Comparison of ENCODE assay signal across 18 cellular contexts in genomic region chr22:37293172-37293571, GRCh38. TPM values are rescaled to one million over a fixed set of nuclear protein-coding genes. Genes with fewer than 3 reads are reported as not detected.
DNase-seq lines count a peak whose midpoint lies in the region; ATAC-seq and TF ChIP-seq lines count a peak whose summit lies in the region.
"Had no signal": no experiment of that assay in that cellular context is flagged by ENCODE, and none has a peak within 500 bp of the region (broad histone marks: within the 10 kb centered on the region; RNA-seq: fewer than 3 reads in every experiment).

No MANE protein-coding gene starts in this region.

- peaks cover 68% of the 10 kb centered on the region for H3K36me3 ChIP-seq in CD8-positive, alpha-beta T cell (ENCODE audit: insufficient read depth, low read length)
- H3K36me3 ChIP-seq in suprapubic skin: no peaks in the 10 kb centered on the region

- no peak overlapping the region for H3K4me3 ChIP-seq in CD8-positive, alpha-beta T cell (ENCODE audit: low read depth, low read length)
- no peak overlapping the region for H3K4me3 ChIP-seq in suprapubic skin
- H3K4me3 ChIP-seq: GM12878 had no signal

- DNase-seq in activated T-cell treated with anti-CD3 and anti-CD28 coated beads, Interleukin-2, amount 50 U/mL, for 24 hours: no peak
- DNase-seq in activated T-cell treated with anti-CD3 and anti-CD28 coated beads, Interleukin-2, amount 50 U/mL, for 1 hour: no peak
- no peak for DNase-seq in CD8-positive, alpha-beta T cell
- DNase-seq in central memory CD8-positive, alpha-beta T cell (ENCODE audit: low spot score in 2 of 2): no peak
- no peak for DNase-seq in stimulated activated effector memory CD8-positive, alpha-beta T cell treated with anti-CD3 and anti-CD28 coated beads, Interleukin-12 subunit alpha, Interleukin-12 subunit beta, amount 100 ng/mL, for 72 hours (ENCODE audit: low spot score in 2 of 2)
- DNase-seq in GOT3 (lab: John Stamatoyannopoulos, UW) (no peak), suprapubic skin (ENCODE audit: low spot score in 2 of 2) (no peak)
- DNase-seq in activated CD8-positive, alpha-beta memory T cell treated with anti-CD3 and anti-CD28 coated beads, Interleukin-2, amount 10 ng/mL, durations not matched to agents 7 days and 5 days: no peak
- DNase-seq: 8988T, C1 segment of cervical spinal cord, DMS79, NCI-H1436, NCI-H2029 treated with DMSO at 0.1 percent for 48 hours, NCI-H510A treated with DMSO at 0.1 percent for 48 hours, SHP77 treated with DMSO at 0.1 percent for 48 hours had no signal

- peak overlapping the region; percentile 41 for H3K27ac Mint-ChIP-seq in activated T-cell treated with anti-CD3 and anti-CD28 coated beads, Interleukin-2, amount 50 U/mL, for 24 hours
- H3K27ac Mint-ChIP-seq in CD8-positive, alpha-beta T cell: peak overlapping the region; percentile 66
- H3K27ac Mint-ChIP-seq in central memory CD8-positive, alpha-beta T cell (ENCODE audit: low read depth): peak overlapping the region; percentile 39
- H3K27ac Mint-ChIP-seq in stimulated activated effector memory CD8-positive, alpha-beta T cell treated with anti-CD3 and anti-CD28 coated beads, Interleukin-12 subunit alpha, Interleukin-12 subunit beta, amount 100 ng/mL, for 72 hours: peak overlapping the region; percentile 91
- H3K27ac Mint-ChIP-seq in activated CD8-positive, alpha-beta memory T cell treated with anti-CD3 and anti-CD28 coated beads, Interleukin-2, amount 10 ng/mL, durations not matched to agents 7 days and 5 days: no peak overlapping the region

- no peaks in the 10 kb centered on the region for H3K9me3 ChIP-seq in CD8-positive, alpha-beta T cell (ENCODE audit: low read length)
- no peaks in the 10 kb centered on the region for H3K9me3 ChIP-seq in suprapubic skin

- H3K4me3 Mint-ChIP-seq in activated T-cell treated with anti-CD3 and anti-CD28 coated beads, Interleukin-2, amount 50 U/mL, for 24 hours: no peak overlapping the region
- H3K4me3 Mint-ChIP-seq in CD8-positive, alpha-beta T cell: no peak overlapping the region
- no peak overlapping the region for H3K4me3 Mint-ChIP-seq in central memory CD8-positive, alpha-beta T cell
- H3K4me3 Mint-ChIP-seq in stimulated activated effector memory CD8-positive, alpha-beta T cell treated with anti-CD3 and anti-CD28 coated beads, Interleukin-12 subunit alpha, Interleukin-12 subunit beta, amount 100 ng/mL, for 72 hours: no peak overlapping the region
- no peak overlapping the region for H3K4me3 Mint-ChIP-seq in activated CD8-positive, alpha-beta memory T cell treated with anti-CD3 and anti-CD28 coated beads, Interleukin-2, amount 10 ng/mL, durations not matched to agents 7 days and 5 days

- no peak overlapping the region for H3K27ac ChIP-seq in CD8-positive, alpha-beta T cell (ENCODE audit: low read depth, low read length)
- no peak overlapping the region for H3K27ac ChIP-seq in suprapubic skin

- 89% methylated on average over 3 of the region's 3 CpGs for WGBS in suprapubic skin

- intact Hi-C loops in CD8-positive, alpha-beta T cell (cut with DNase I, micrococcal nuclease): no loop called here

- no peak for TF ChIP-seq EP300 in suprapubic skin (IDR thresholded peaks at IDR 0.05)

- ATAC-seq in CD8-positive, alpha-beta T cell: no peak
- no peak for ATAC-seq in central memory CD8-positive, alpha-beta T cell (replicated peaks; ENCODE audit: extremely low read depth, poor library complexity, severe bottlenecking)
- no peak for ATAC-seq in stimulated activated effector memory CD8-positive, alpha-beta T cell treated with anti-CD3 and anti-CD28 coated beads, Interleukin-12 subunit alpha, Interleukin-12 subunit beta, amount 100 ng/mL, for 72 hours
- no peak for ATAC-seq in activated CD8-positive, alpha-beta memory T cell treated with anti-CD3 and anti-CD28 coated beads, Interleukin-2, amount 10 ng/mL, durations not matched to agents 7 days and 5 days
- ATAC-seq: GM12878, HCT116 had no signal

- no peak for TF ChIP-seq CTCF in CD8-positive, alpha-beta T cell (IDR thresholded peaks at IDR 0.05)
- no peak for TF ChIP-seq CTCF in suprapubic skin (IDR thresholded peaks at IDR 0.05)

- H3K4me1 Mint-ChIP-seq in activated T-cell treated with anti-CD3 and anti-CD28 coated beads, Interleukin-2, amount 50 U/mL, for 24 hours (ENCODE audit: low read depth): peaks cover 65% of the 10 kb centered on the region
- H3K4me1 Mint-ChIP-seq in CD8-positive, alpha-beta T cell (ENCODE audit: low read depth): peaks cover 76% of the 10 kb centered on the region
- H3K4me1 Mint-ChIP-seq in central memory CD8-positive, alpha-beta T cell: peaks cover 73% of the 10 kb centered on the region
- peaks cover 94% of the 10 kb centered on the region for H3K4me1 Mint-ChIP-seq in stimulated activated effector memory CD8-positive, alpha-beta T cell treated with anti-CD3 and anti-CD28 coated beads, Interleukin-12 subunit alpha, Interleukin-12 subunit beta, amount 100 ng/mL, for 72 hours
- H3K4me1 Mint-ChIP-seq in activated CD8-positive, alpha-beta memory T cell treated with anti-CD3 and anti-CD28 coated beads, Interleukin-2, amount 10 ng/mL, durations not matched to agents 7 days and 5 days: peaks cover 56% of the 10 kb centered on the region

- peaks cover 33% of the 10 kb centered on the region for H3K4me1 ChIP-seq in CD8-positive, alpha-beta T cell (ENCODE audit: insufficient read depth, low read length)
- no peaks in the 10 kb centered on the region for H3K4me1 ChIP-seq in suprapubic skin

- H3K36me3 Mint-ChIP-seq in activated T-cell treated with anti-CD3 and anti-CD28 coated beads, Interleukin-2, amount 50 U/mL, for 24 hours (ENCODE audit: low read depth): peaks cover 67% of the 10 kb centered on the region
- H3K36me3 Mint-ChIP-seq in CD8-positive, alpha-beta T cell: peaks cover 93% of the 10 kb centered on the region
- peaks cover 49% of the 10 kb centered on the region for H3K36me3 Mint-ChIP-seq in central memory CD8-positive, alpha-beta T cell (ENCODE audit: insufficient read depth)
- H3K36me3 Mint-ChIP-seq in stimulated activated effector memory CD8-positive, alpha-beta T cell treated with anti-CD3 and anti-CD28 coated beads, Interleukin-12 subunit alpha, Interleukin-12 subunit beta, amount 100 ng/mL, for 72 hours: peaks cover 100% of the 10 kb centered on the region
- H3K36me3 Mint-ChIP-seq in activated CD8-positive, alpha-beta memory T cell treated with anti-CD3 and anti-CD28 coated beads, Interleukin-2, amount 10 ng/mL, durations not matched to agents 7 days and 5 days: peaks cover 72% of the 10 kb centered on the region

- CTCF ChIA-PET in CD8-positive, alpha-beta T cell (lab: Charles Lee): interaction anchor here (1.1 to 1.6 kb wide), 3 partner anchors 15 to 32 kb away, joined by 3 read pairs; no protein-coding TSS in a partner anchor
- CTCF ChIA-PET in activated CD8-positive, alpha-beta memory T cell treated with anti-CD3 and anti-CD28 coated beads, Interleukin-2, amount 10 ng/mL, durations not matched to agents 7 days and 5 days (lab: Charles Lee): no interaction called here

- no peaks in the 10 kb centered on the region for H3K9me3 Mint-ChIP-seq in activated T-cell treated with anti-CD3 and anti-CD28 coated beads, Interleukin-2, amount 50 U/mL, for 24 hours
- no peaks in the 10 kb centered on the region for H3K9me3 Mint-ChIP-seq in CD8-positive, alpha-beta T cell
- H3K9me3 Mint-ChIP-seq in central memory CD8-positive, alpha-beta T cell: no peaks in the 10 kb centered on the region
- H3K9me3 Mint-ChIP-seq in stimulated activated effector memory CD8-positive, alpha-beta T cell treated with anti-CD3 and anti-CD28 coated beads, Interleukin-12 subunit alpha, Interleukin-12 subunit beta, amount 100 ng/mL, for 72 hours: no peaks in the 10 kb centered on the region
- H3K9me3 Mint-ChIP-seq in activated CD8-positive, alpha-beta memory T cell treated with anti-CD3 and anti-CD28 coated beads, Interleukin-2, amount 10 ng/mL, durations not matched to agents 7 days and 5 days (ENCODE audit: low read depth): no peaks in the 10 kb centered on the region

- TF ChIP-seq POLR2A in suprapubic skin (IDR thresholded peaks at IDR 0.05): no peak

- POLR2A ChIA-PET in CD8-positive, alpha-beta T cell (lab: Charles Lee): interaction anchor here (1.0 kb wide), 1 partner anchor 10 kb away, joined by 3 read pairs; no protein-coding TSS in a partner anchor

- H3K27me3 ChIP-seq in CD8-positive, alpha-beta T cell (ENCODE audit: insufficient read depth, low read length): no peaks in the 10 kb centered on the region
- peaks cover 19% of the 10 kb centered on the region for H3K27me3 ChIP-seq in suprapubic skin

- no peaks in the 10 kb centered on the region for H3K27me3 Mint-ChIP-seq in activated T-cell treated with anti-CD3 and anti-CD28 coated beads, Interleukin-2, amount 50 U/mL, for 24 hours
- H3K27me3 Mint-ChIP-seq in CD8-positive, alpha-beta T cell (ENCODE audit: low read depth): no peaks in the 10 kb centered on the region
- H3K27me3 Mint-ChIP-seq in central memory CD8-positive, alpha-beta T cell: no peaks in the 10 kb centered on the region
- H3K27me3 Mint-ChIP-seq in activated CD8-positive, alpha-beta memory T cell treated with anti-CD3 and anti-CD28 coated beads, Interleukin-2, amount 10 ng/mL, durations not matched to agents 7 days and 5 days: no peaks in the 10 kb centered on the region

RNA-seq across cellular contexts. Expression of gene CYTH4, which starts 10.9 kb away (rescaled TPM):
- 100 to 1,000 TPM; 129 to 143 TPM for total RNA-seq in CD8-positive, alpha-beta T cell
- 100 to 1,000 TPM in 1 of 2 experiments, 10 to 100 TPM in 1; 97.8 to 123 TPM for total RNA-seq in activated CD8-positive, alpha-beta memory T cell treated with anti-CD3 and anti-CD28 coated beads, Interleukin-2, amount 10 ng/mL, durations not matched to agents 7 days and 5 days
- total RNA-seq in suprapubic skin: 1 to 10 TPM in 3 of 4 donors, under 1 TPM in 1; 0.55 to 4.3 (median 2.7) TPM
- total RNA-seq: G401 had no signal

RNA-seq across cellular contexts. Expression of gene RAC2, which starts 49.1 kb away (rescaled TPM):
- total RNA-seq in CD8-positive, alpha-beta T cell: 100 to 1,000 TPM; 152 to 159 TPM
- 100 to 1,000 TPM; 834 to 907 TPM for total RNA-seq in activated CD8-positive, alpha-beta memory T cell treated with anti-CD3 and anti-CD28 coated beads, Interleukin-2, amount 10 ng/mL, durations not matched to agents 7 days and 5 days
- 1 to 10 TPM; 1.9 to 3.9 (median 3.0) TPM for total RNA-seq in suprapubic skin
- total RNA-seq: G401 had no signal

Comparison
In these comparisons a context has a peak if more than half of its experiments do, and no peak if none do; other contexts are left out.
1. RNA of gene CYTH4, which starts 10.9 kb away (total RNA-seq): 129 to 143 TPM in CD8-positive, alpha-beta T cell and 97.8 to 123 TPM in activated CD8-positive, alpha-beta memory T cell treated with anti-CD3 and anti-CD28 coated beads, Interleukin-2, amount 10 ng/mL, durations not matched to agents 7 days and 5 days; 0.55 to 4.3 TPM in suprapubic skin; every median in the first group is over 10 times any median in the second.
2. RNA of gene RAC2, which starts 49.1 kb away (total RNA-seq): 834 to 907 TPM in activated CD8-positive, alpha-beta memory T cell treated with anti-CD3 and anti-CD28 coated beads, Interleukin-2, amount 10 ng/mL, durations not matched to agents 7 days and 5 days and 152 to 159 TPM in CD8-positive, alpha-beta T cell; 1.9 to 3.9 TPM in suprapubic skin; every median in the first group is over 10 times any median in the second.